In genomic region chr3:52317601-52318000, GRCh38 we compare ENCODE assay signal across 8 cellular contexts. TPM values are rescaled to one million over a fixed set of nuclear protein-coding genes. Genes with fewer than 3 reads are reported as not detected.
A peak's percentile ranks its signal among the peaks of the same experiment; 100 is the strongest.
DNase-seq lines count a peak whose midpoint lies in the region; ATAC-seq and TF ChIP-seq lines count a peak whose summit lies in the region.

No MANE protein-coding gene starts in this region.

- POLR2A ChIA-PET in OCI-LY7 (lab: Charles Lee): no interaction called here

- TF ChIP-seq CTCF in OCI-LY7 (conservative IDR thresholded peaks at IDR 0.05; ENCODE audit: low read length): no peak
- TF ChIP-seq CTCF in right atrium auricular region (IDR thresholded peaks at IDR 0.05): no peak

- H3K27me3 Mint-ChIP-seq in activated naive CD4-positive, alpha-beta T cell treated with anti-CD3 and anti-CD28 coated beads, Interleukin-2, amount 50 U/mL, for 24 hours: no peaks in the 10 kb centered on the region

- no peaks in the 10 kb centered on the region for H3K36me3 Mint-ChIP-seq in activated naive CD4-positive, alpha-beta T cell treated with anti-CD3 and anti-CD28 coated beads, Interleukin-2, amount 50 U/mL, for 24 hours

- intact Hi-C loops in OCI-LY7 (cut with micrococcal nuclease; ENCODE audit: unreplicated experiment): no loop called here

- H3K4me2 ChIP-seq in OCI-LY7 (ENCODE audit: low read length): peak overlapping the region; percentile 76

- peak; percentile 93 for DNase-seq in ELF-1 (ENCODE audit: low read depth, low spot score)
- peak; percentile 70 for DNase-seq in OCI-LY7 (ENCODE audit: low spot score)
- no peak for DNase-seq in right atrium auricular region (ENCODE audit: low spot score)
- no peak for DNase-seq in RPMI8226

- H3K36me3 ChIP-seq in OCI-LY7 (ENCODE audit: insufficient read depth, low read length) (no peaks in the 10 kb centered on the region), right atrium auricular region (no peaks in the 10 kb centered on the region), skeletal muscle tissue (ENCODE audit: control insufficient read depth in 3 of 3, insufficient read depth in 3 of 3, low read length in 3 of 3) (no peaks in the 10 kb centered on the region)

- ATAC-seq in GM19455 (IDR thresholded peaks at IDR 0.05; ENCODE audit: unreplicated experiment) (no peak), GM21619 (IDR thresholded peaks at IDR 0.05; ENCODE audit: unreplicated experiment) (no peak)

- H3K4me3 ChIP-seq in OCI-LY7 (ENCODE audit: low read depth, low read length, poor library complexity, severe bottlenecking): peak overlapping the region; percentile 61
- peak overlapping the region; percentile 33 to 45 for H3K4me3 ChIP-seq in right atrium auricular region
- H3K4me3 ChIP-seq in skeletal muscle tissue (ENCODE audit: low read length in 3 of 3): peak overlapping the region; percentile 57 to 60 (median 59)

- H3K27me3 ChIP-seq in right atrium auricular region (no peaks in the 10 kb centered on the region), skeletal muscle tissue (ENCODE audit: control insufficient read depth in 3 of 3, insufficient read depth in 3 of 3, low read length in 3 of 3) (peaks cover 0 to 3% (median 0%) of the 10 kb centered on the region in 3 donors)

- H3K4me1 ChIP-seq in OCI-LY7 (ENCODE audit: insufficient read depth, low read length, poor library complexity, severe bottlenecking) (peaks cover 26% of the 10 kb centered on the region), right atrium auricular region (peaks cover 0 to 26% of the 10 kb centered on the region in 2 donors), skeletal muscle tissue (ENCODE audit: control insufficient read depth in 3 of 3, insufficient read depth in 3 of 3, low read length in 3 of 3) (peaks cover 19 to 38% (median 25%) of the 10 kb centered on the region in 3 donors)

- H3K79me2 ChIP-seq in OCI-LY7 (ENCODE audit: insufficient read depth, low read depth, low read length): no peaks in the 10 kb centered on the region

- H3K27ac ChIP-seq in OCI-LY7 (ENCODE audit: low read depth, low read length, poor library complexity, severe bottlenecking): no peak overlapping the region
- H3K27ac ChIP-seq in right atrium auricular region: no peak overlapping the region
- no peak overlapping the region for H3K27ac ChIP-seq in skeletal muscle tissue (ENCODE audit: low read depth, low read length)

- H3K9me3 ChIP-seq in OCI-LY7 (ENCODE audit: low read length): no peaks in the 10 kb centered on the region
- no peaks in the 10 kb centered on the region for H3K9me3 ChIP-seq in right atrium auricular region
- no peaks in the 10 kb centered on the region for H3K9me3 ChIP-seq in skeletal muscle tissue (ENCODE audit: control insufficient read depth in 3 of 3, low read length in 3 of 3)

- peak overlapping the region in 1 of 3 donors; percentile 60 for H3K9ac ChIP-seq in skeletal muscle tissue (ENCODE audit: low read depth in 1 of 3, low read length in 3 of 3)

- BruUV-seq in OCI-LY7 (replicated peaks; lab: Mats Ljungman, UMichigan): no TSS peak

- H3K9me2 ChIP-seq in OCI-LY7 (ENCODE audit: insufficient read depth, low read length): no peaks in the 10 kb centered on the region

- peaks cover 15% of the 10 kb centered on the region for H3K4me1 Mint-ChIP-seq in activated naive CD4-positive, alpha-beta T cell treated with anti-CD3 and anti-CD28 coated beads, Interleukin-2, amount 50 U/mL, for 24 hours

- no peaks in the 10 kb centered on the region; the same call in 1 of the 2 replicates for H4K20me1 ChIP-seq in OCI-LY7 (ENCODE audit: insufficient read depth, low read length)

- H3K27ac Mint-ChIP-seq in activated naive CD4-positive, alpha-beta T cell treated with anti-CD3 and anti-CD28 coated beads, Interleukin-2, amount 50 U/mL, for 24 hours: no peak overlapping the region

- H3K9me3 Mint-ChIP-seq in activated naive CD4-positive, alpha-beta T cell treated with anti-CD3 and anti-CD28 coated beads, Interleukin-2, amount 50 U/mL, for 24 hours: no peaks in the 10 kb centered on the region

- H2AFZ ChIP-seq in OCI-LY7 (ENCODE audit: low read length): peak overlapping the region; percentile 53; the same call in 1 of the 2 replicates

- peak overlapping the region; percentile 79 for H3K4me3 Mint-ChIP-seq in activated naive CD4-positive, alpha-beta T cell treated with anti-CD3 and anti-CD28 coated beads, Interleukin-2, amount 50 U/mL, for 24 hours

- CTCF ChIA-PET in OCI-LY7 (lab: Charles Lee; ENCODE audit: unreplicated experiment): interaction anchor here (0.6 kb wide), 1 partner anchor 92 kb away, joined by 3 read pairs; the partner anchor contains the start of gene TLR9

RNA-seq across cellular contexts. Expression of gene DNAH1, which starts 1.5 kb away (rescaled TPM):
- 14.2 and 18.3 TPM in 2 replicates for total RNA-seq in OCI-LY7 (2014; rRNA removed; shearing (Covaris generic))
- total RNA-seq in OCI-LY7 (2022) (5.8 and 10.5 TPM in 2 replicates), right atrium auricular region (1 to 10 TPM; 1.5 to 2.5 TPM), skeletal muscle tissue (2.1 TPM)

RNA-seq across cellular contexts. Expression of gene GLYCTK, which starts 30.0 kb away (rescaled TPM):
- total RNA-seq in OCI-LY7 (2014; rRNA removed; shearing (Covaris generic)): 24.5 and 28.1 TPM in 2 replicates
- total RNA-seq in OCI-LY7 (2022): 28.6 and 29.6 TPM in 2 replicates
- 1 to 10 TPM; 2.0 to 5.4 TPM for total RNA-seq in right atrium auricular region
- total RNA-seq in skeletal muscle tissue: 4.2 TPM

RNA-seq across cellular contexts. Expression of gene WDR82, which starts 39.2 kb away (rescaled TPM):
- total RNA-seq in OCI-LY7 (2014; rRNA removed; shearing (Covaris generic)): 27.8 and 38.5 TPM in 2 replicates
- total RNA-seq in OCI-LY7 (2022) (66.2 and 67.9 TPM in 2 replicates), right atrium auricular region (10 to 100 TPM; 43.2 to 43.8 TPM), skeletal muscle tissue (69.9 TPM)

Comparison
In these comparisons a context has a peak if more than half of its experiments do, and no peak if none do; other contexts are left out.
1. DNase-seq: peak in ELF-1 (single experiment) and OCI-LY7 (single experiment); none in right atrium auricular region (single experiment) and RPMI8226 (single experiment).
2. Peak in every context shown above with its lines, with median percentiles within 50 percentile points of each other: H3K4me3 ChIP-seq.